In the genomic region with DNA sequence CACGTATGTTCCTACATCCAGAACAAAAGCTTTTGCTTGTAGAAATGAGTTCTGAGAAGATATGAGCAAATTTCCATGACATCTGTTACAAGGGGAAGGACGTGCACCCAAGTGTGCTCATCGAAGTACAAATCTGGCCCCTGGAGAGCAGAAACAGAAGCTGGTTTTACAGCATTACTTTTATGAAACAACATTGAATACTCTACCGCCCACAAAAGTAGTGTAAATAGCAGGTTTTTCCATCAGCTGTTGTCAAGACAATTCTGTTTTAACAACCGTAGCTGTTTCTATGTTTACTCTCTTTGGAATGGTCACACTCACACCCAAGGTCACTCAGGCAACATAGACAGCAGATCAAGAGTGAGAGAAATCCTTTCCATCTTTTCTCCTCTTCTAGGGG, we compare ENCODE assay signal across 22 cellular contexts.
"Had no signal": no experiment of that assay in that cellular context is flagged by ENCODE, and none has a peak within 500 bp of the region (broad histone marks: within the 10 kb centered on the region; RNA-seq: fewer than 3 reads in every experiment).

No MANE protein-coding gene starts in this region.

- H3K9me3 ChIP-seq: pancreas, sigmoid colon, tibial nerve had no signal

- H3K27ac Mint-ChIP-seq: activated CD8-positive, alpha-beta T cell treated with anti-CD3 and anti-CD28 coated beads, Interleukin-2, amount 10 ng/mL, durations not matched to agents 7 days and 5 days; activated naive CD8-positive, alpha-beta T cell treated with anti-CD3 and anti-CD28 coated beads for 36 hours; activated T-cell treated with anti-CD3 and anti-CD28 coated beads, Interleukin-2, amount 50 U/mL, for 72 hours; naive B cell; neural progenitor cell; stimulated activated effector memory CD8-positive, alpha-beta T cell treated with anti-CD3 and anti-CD28 coated beads, Interleukin-12 subunit alpha, Interleukin-12 subunit beta, amount 100 ng/mL, for 72 hours; WTC11 had no signal

- H3K4me1 ChIP-seq: neural progenitor cell, sigmoid colon, tibial nerve had no signal

- H3K4me2 ChIP-seq: neural progenitor cell had no signal

- FAIRE-seq: frontal cortex, pancreas had no signal

- H3K36me3 Mint-ChIP-seq: activated naive CD8-positive, alpha-beta T cell treated with anti-CD3 and anti-CD28 coated beads for 36 hours; naive B cell; neural progenitor cell; stimulated activated effector memory CD8-positive, alpha-beta T cell treated with anti-CD3 and anti-CD28 coated beads, Interleukin-12 subunit alpha, Interleukin-12 subunit beta, amount 100 ng/mL, for 72 hours; WTC11 had no signal

- H3K27me3 Mint-ChIP-seq: naive B cell had no signal

- H3K9me3 Mint-ChIP-seq: activated naive CD8-positive, alpha-beta T cell treated with anti-CD3 and anti-CD28 coated beads for 36 hours; neural progenitor cell; WTC11 had no signal

- DNase-seq: activated CD4-positive, alpha-beta T cell treated with anti-CD3 and anti-CD28 coated beads for 4 hours; activated CD8-positive, alpha-beta memory T cell treated with anti-CD3 and anti-CD28 coated beads, Interleukin-2, amount 50 U/mL, for 4 hours; activated CD8-positive, alpha-beta T cell treated with anti-CD3 and anti-CD28 coated beads, Interleukin-2, amount 10 ng/mL, durations not matched to agents 7 days and 5 days; activated naive CD8-positive, alpha-beta T cell treated with anti-CD3 and anti-CD28 coated beads for 36 hours; activated T-cell treated with anti-CD3 and anti-CD28 coated beads, Interleukin-2, amount 50 U/mL, for 72 hours; amygdala; head of caudate nucleus; left cardiac atrium; midbrain; naive B cell; pancreas; sigmoid colon; stimulated activated CD4-positive, alpha-beta T cell treated with anti-CD3 and anti-CD28 coated beads, Interleukin-12 subunit alpha, Interleukin-12 subunit beta, amount 100 ng/mL, for 4 hours; stimulated activated CD4-positive, alpha-beta T cell treated with anti-CD3 and anti-CD28 coated beads, Interleukin-2, amount 100 ng/mL, for 24 hours; T-helper 2 cell had no signal

- H3K9ac ChIP-seq: neural progenitor cell had no signal

- H3K36me3 ChIP-seq: neural progenitor cell, pancreas, sigmoid colon, tibial nerve had no signal

- H3K4me1 Mint-ChIP-seq: neural progenitor cell; stimulated activated effector memory CD8-positive, alpha-beta T cell treated with anti-CD3 and anti-CD28 coated beads, Interleukin-12 subunit alpha, Interleukin-12 subunit beta, amount 100 ng/mL, for 72 hours had no signal

- H2AFZ ChIP-seq: neural progenitor cell had no signal

- ATAC-seq: activated CD8-positive, alpha-beta T cell treated with anti-CD3 and anti-CD28 coated beads, Interleukin-2, amount 10 ng/mL, durations not matched to agents 7 days and 5 days; activated T-cell treated with anti-CD3 and anti-CD28 coated beads, Interleukin-2, amount 50 U/mL, for 72 hours; left cardiac atrium; stimulated activated effector memory CD8-positive, alpha-beta T cell treated with anti-CD3 and anti-CD28 coated beads, Interleukin-12 subunit alpha, Interleukin-12 subunit beta, amount 100 ng/mL, for 72 hours; WTC11 had no signal

- H3K27ac ChIP-seq: epithelial cell of prostate, neural progenitor cell, pancreas, sigmoid colon, tibial nerve had no signal

- H3K4me3 Mint-ChIP-seq: activated CD8-positive, alpha-beta T cell treated with anti-CD3 and anti-CD28 coated beads, Interleukin-2, amount 10 ng/mL, durations not matched to agents 7 days and 5 days; activated naive CD8-positive, alpha-beta T cell treated with anti-CD3 and anti-CD28 coated beads for 36 hours; activated T-cell treated with anti-CD3 and anti-CD28 coated beads, Interleukin-2, amount 50 U/mL, for 72 hours; naive B cell; neural progenitor cell; stimulated activated effector memory CD8-positive, alpha-beta T cell treated with anti-CD3 and anti-CD28 coated beads, Interleukin-12 subunit alpha, Interleukin-12 subunit beta, amount 100 ng/mL, for 72 hours; WTC11 had no signal

- H3K27me3 ChIP-seq: neural progenitor cell, tibial nerve had no signal

- H3K4me3 ChIP-seq: lung, neural progenitor cell, pancreas, sigmoid colon, tibial nerve had no signal
